Comparison of ENCODE assay signal across 8 cellular contexts in genomic region chr19:43534811-43535761, GRCh38. TPM values are rescaled to one million over a fixed set of nuclear protein-coding genes. Genes with fewer than 3 reads are reported as not detected.
DNase-seq lines count a peak whose midpoint lies in the region; ATAC-seq, FAIRE-seq and TF ChIP-seq lines count a peak whose summit lies in the region.

No MANE protein-coding gene starts in this region.

- H3K27ac Mint-ChIP-seq in IgD-negative memory B cell = peak overlapping the region; percentile 78 to 96 (median 92)

- peaks cover 10% of the 10 kb centered on the region for H3K36me3 Mint-ChIP-seq in IgD-negative memory B cell

- H3K27me3 Mint-ChIP-seq in IgD-negative memory B cell = no peaks in the 10 kb centered on the region

- TF ChIP-seq POLR2A in GM12891 (IDR thresholded peaks at IDR 0.05; ENCODE audit: low read depth, low read length) = no peak

- peak overlapping the region in 2 of 4 donors; percentile 56 to 79 for H3K4me3 Mint-ChIP-seq in IgD-negative memory B cell

- FAIRE-seq in GM12891 (lab: Jason Lieb, UNC) = no peak

- ATAC-seq in GM18502 (IDR thresholded peaks at IDR 0.05; ENCODE audit: poor library complexity, unreplicated experiment) = no peak

- peaks cover 0 to 10% (median 6%) of the 10 kb centered on the region in 3 donors for H3K9me3 Mint-ChIP-seq in IgD-negative memory B cell

- DNase-seq in COLO668 (lab: John Stamatoyannopoulos, UW; ENCODE audit: unreplicated experiment) (peak; percentile 52), globus pallidus (ENCODE audit: low spot score) (peak; percentile 66), occipital lobe (lab: John Stamatoyannopoulos, UW) (peak; percentile 32), OCI-M1 (lab: John Stamatoyannopoulos, UW) (no peak), GM12891 (ENCODE audit: insufficient read length, low spot score) (no peak)
- DNase-seq in activated gamma-delta T cell treated with anti-CD3 and anti-CD28 coated beads, Interleukin-2, amount 50 U/mL, for 16 hours (ENCODE audit: low read depth) = peak; percentile 12

- H3K4me1 Mint-ChIP-seq in IgD-negative memory B cell = peaks cover 6 to 14% (median 12%) of the 10 kb centered on the region in 3 donors

TF ChIP-seq in GM12891, 5 proteins besides CTCF, POLR2A, EP300 and RAD21:
- no peak for TF ChIP-seq POU2F2 (IDR thresholded peaks at IDR 0.05; ENCODE audit: low read depth, low read length)
- no peak for TF ChIP-seq PAX5 (IDR thresholded peaks at IDR 0.05; ENCODE audit: insufficient read depth, low read length, severe bottlenecking)
- no peak for TF ChIP-seq TAF1 (IDR thresholded peaks at IDR 0.05; ENCODE audit: low read depth, low read length)

RNA-seq across cellular contexts. Expression of gene ZNF575, which starts 2.1 kb away (rescaled TPM):
- 2.9 TPM for polyA plus RNA-seq in IgD-negative memory B cell
- 0.62 TPM for total RNA-seq in occipital lobe
- polyA plus RNA-seq in GM12891 (2012; ENCODE audit: low read depth, missing spikeins) = 1.8 TPM

RNA-seq across cellular contexts. Expression of gene ETHE1, which starts 8.1 kb away (rescaled TPM):
- 25.2 TPM for polyA plus RNA-seq in IgD-negative memory B cell
- 16.8 TPM for total RNA-seq in occipital lobe
- polyA plus RNA-seq in GM12891 (2012; ENCODE audit: low read depth, missing spikeins) = 91.9 TPM

RNA-seq across cellular contexts. Expression of gene PHLDB3, which starts 30.5 kb away (rescaled TPM):
- 6.8 TPM for polyA plus RNA-seq in IgD-negative memory B cell
- 2.8 TPM for total RNA-seq in occipital lobe
- 13.1 TPM for polyA plus RNA-seq in GM12891 (2012; ENCODE audit: low read depth, missing spikeins)

RNA-seq across cellular contexts. Expression of gene XRCC1, which starts 40.2 kb away (rescaled TPM):
- 23.6 TPM for polyA plus RNA-seq in IgD-negative memory B cell
- 12.8 TPM for total RNA-seq in occipital lobe
- 27.6 TPM for polyA plus RNA-seq in GM12891 (2012; ENCODE audit: low read depth, missing spikeins)

RNA-seq across cellular contexts. Expression of gene PINLYP, which starts 40.5 kb away (rescaled TPM):
- not detected for polyA plus RNA-seq in IgD-negative memory B cell
- total RNA-seq in occipital lobe = 13.3 TPM
- polyA plus RNA-seq in GM12891 (2012; ENCODE audit: low read depth, missing spikeins) = 12.7 TPM

Comparison
In these comparisons a context has a peak if more than half of its experiments do, and no peak if none do; other contexts are left out.
1. DNase-seq: peak in COLO668 (single experiment), activated gamma-delta T cell treated with anti-CD3 and anti-CD28 coated beads, Interleukin-2, amount 50 U/mL, for 16 hours (single experiment), globus pallidus (single experiment) and occipital lobe (single experiment); none in OCI-M1 (single experiment) and GM12891 (single experiment).